8 cellular contexts compared by ENCODE assay signal in genomic region chr3:123067689-123068226, GRCh38. TPM values are rescaled to one million over a fixed set of nuclear protein-coding genes. Genes with fewer than 3 reads are reported as not detected.
A peak's percentile ranks its signal among the peaks of the same experiment; 100 is the strongest.
DNase-seq lines count a peak whose midpoint lies in the region; ATAC-seq and TF ChIP-seq lines count a peak whose summit lies in the region.

No MANE protein-coding gene starts in this region.

- H3K27ac ChIP-seq in cardiac muscle cell (no peak overlapping the region), skeletal muscle tissue (ENCODE audit: low read depth, low read length) (peak overlapping the region; percentile 26)

- peak; percentile 31 for ATAC-seq in HG03025 (IDR thresholded peaks at IDR 0.05; ENCODE audit: low FRiP score, unreplicated experiment)
- no peak for ATAC-seq in GM19023 (IDR thresholded peaks at IDR 0.05; ENCODE audit: unreplicated experiment)

- no peaks in the 10 kb centered on the region for H3K36me3 ChIP-seq in cardiac muscle cell
- H3K36me3 ChIP-seq in skeletal muscle tissue (ENCODE audit: control insufficient read depth in 3 of 3, insufficient read depth in 3 of 3, low read length in 3 of 3) = no peaks in the 10 kb centered on the region

- peak overlapping the region; percentile 84 for H3K4me3 ChIP-seq in WI38 (ENCODE audit: low read depth, low read length)
- H3K4me3 ChIP-seq in cardiac muscle cell = peak overlapping the region; percentile 63
- peak overlapping the region; percentile 79 to 90 (median 84) for H3K4me3 ChIP-seq in skeletal muscle tissue (ENCODE audit: low read length in 3 of 3)

- H3K27me3 ChIP-seq in cardiac muscle cell (peaks cover 7% of the 10 kb centered on the region), skeletal muscle tissue (ENCODE audit: control insufficient read depth in 3 of 3, insufficient read depth in 3 of 3, low read length in 3 of 3) (no peaks in the 10 kb centered on the region)

- DNase-seq in NCI-H82 (lab: John Stamatoyannopoulos, UW) (peak; percentile 58), NCI-H82 treated with DMSO at 0.1 percent for 48 hours (lab: John Stamatoyannopoulos, UW; ENCODE audit: unreplicated experiment) (no peak), cardiac muscle cell (ENCODE audit: low read depth in 1 of 2, low spot score in 1 of 2) (no peak), NCI-H2227 (lab: John Stamatoyannopoulos, UW; ENCODE audit: unreplicated experiment) (no peak)

- TF ChIP-seq CTCF in WI38 (IDR thresholded peaks at IDR 0.05; ENCODE audit: low read depth, low read length) (no peak), cardiac muscle cell (IDR thresholded peaks at IDR 0.05; ENCODE audit: low read depth, low read length) (no peak)

- H3K9me3 ChIP-seq in cardiac muscle cell (ENCODE audit: low read depth) (no peaks in the 10 kb centered on the region), skeletal muscle tissue (ENCODE audit: control insufficient read depth in 3 of 3, low read length in 3 of 3) (no peaks in the 10 kb centered on the region)

- H3K4me1 ChIP-seq in cardiac muscle cell (ENCODE audit: low read depth) (peaks cover 27% of the 10 kb centered on the region), skeletal muscle tissue (ENCODE audit: control insufficient read depth in 3 of 3, insufficient read depth in 3 of 3, low read length in 3 of 3) (peaks cover 16 to 24% (median 18%) of the 10 kb centered on the region in 3 donors)

- peak overlapping the region; percentile 80 to 82 (median 81) for H3K9ac ChIP-seq in skeletal muscle tissue (ENCODE audit: low read depth in 1 of 3, low read length in 3 of 3)

RNA-seq across cellular contexts. Expression of gene PDIA5, which starts 0.9 kb away (rescaled TPM):
- 11.7 and 14.5 TPM in 2 replicates for total RNA-seq in cardiac muscle cell
- polyA plus RNA-seq in cardiac muscle cell = 19.5 and 19.9 TPM in 2 replicates
- total RNA-seq in skeletal muscle tissue = 12.0 TPM

RNA-seq across cellular contexts. Expression of gene SEMA5B, which starts 40.2 kb away (rescaled TPM):
- total RNA-seq in cardiac muscle cell = 2.3 and 3.5 TPM in 2 replicates
- polyA plus RNA-seq in cardiac muscle cell = 3.0 and 4.4 TPM in 2 replicates
- total RNA-seq in skeletal muscle tissue = 8.4 TPM
